In the genomic region with DNA sequence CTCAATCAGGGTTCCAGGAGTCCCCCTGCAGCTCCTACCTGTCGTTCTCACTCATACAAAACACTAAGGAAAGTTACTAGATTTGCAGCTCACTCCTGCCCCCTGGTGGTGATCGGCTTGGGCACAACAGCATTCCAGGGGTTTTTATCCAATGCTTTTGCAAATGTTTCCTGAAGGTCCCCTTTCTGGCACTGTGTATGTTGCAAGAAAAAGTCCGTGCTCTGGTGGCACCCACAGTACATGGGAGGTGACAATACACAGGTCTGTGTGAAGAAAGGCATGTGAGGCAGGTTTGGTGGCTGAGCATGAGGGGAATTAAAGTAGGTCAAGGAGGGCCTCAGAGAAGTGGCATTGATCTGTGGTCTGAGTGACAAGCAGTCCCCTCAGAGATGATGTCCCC, we compare ENCODE assay signal across 8 cellular contexts. TPM values are rescaled to one million over a fixed set of nuclear protein-coding genes. Genes with fewer than 3 reads are reported as not detected.
A peak's percentile ranks its signal among the peaks of the same experiment; 100 is the strongest.
DNase-seq lines count a peak whose midpoint lies in the region; ATAC-seq and TF ChIP-seq lines count a peak whose summit lies in the region.

No MANE protein-coding gene starts in this region.

- H3K79me1 ChIP-seq in H9 (ENCODE audit: insufficient read depth, low read depth, low read length, poor library complexity, severe bottlenecking), result no peaks in the 10 kb centered on the region

- peak; percentile 47 for DNase-seq in AG09319 (ENCODE audit: extremely low read depth, low read depth)
- peak; percentile 87 for DNase-seq in H9
- peak; percentile 48 for DNase-seq in NCI-H524 treated with DMSO at 0.1 percent for 48 hours (lab: John Stamatoyannopoulos, UW)
- peak; percentile 87 for DNase-seq in activated CD4-positive, alpha-beta T cell treated with anti-CD3 and anti-CD28 coated beads for 48 hours
- no peak for DNase-seq in coronary artery (ENCODE audit: low spot score)
- DNase-seq in right lobe of liver, result peak; percentile 81 to 89 (median 82)
- DNase-seq in stimulated activated CD8-positive, alpha-beta memory T cell treated with anti-CD3 and anti-CD28 coated beads, Interleukin-12 subunit alpha, Interleukin-12 subunit beta, amount 100 ng/mL, for 1 hour (ENCODE audit: low read depth), result peak; percentile 83

- H3K4me1 Mint-ChIP-seq in H9, result peaks cover 9 to 11% of the 10 kb centered on the region in 2 experiments; a peak in 3 of 4 replicates

- H2BK20ac ChIP-seq in H9 (ENCODE audit: low read depth, low read length, poor library complexity, severe bottlenecking), result no peak overlapping the region

- no peak overlapping the region for H3K18ac ChIP-seq in H9 (ENCODE audit: insufficient read length, low read depth, low read length)

- H3K4ac ChIP-seq in H9 (ENCODE audit: low read depth, low read length), result no peak overlapping the region

- no peaks in the 10 kb centered on the region for H4K20me1 ChIP-seq in H9 (ENCODE audit: control insufficient read depth, insufficient read depth, insufficient read length)

- H3K79me2 ChIP-seq in H9 (ENCODE audit: insufficient read depth, low read length), result no peaks in the 10 kb centered on the region

- no peak overlapping the region for H2BK5ac ChIP-seq in H9 (ENCODE audit: insufficient read length, low read length)

- no peak overlapping the region for H2BK120ac ChIP-seq in H9 (ENCODE audit: low read depth, low read length, poor library complexity, severe bottlenecking)

- peaks cover 12 to 31% (median 21%) of the 10 kb centered on the region in 3 experiments; a peak in 6 of 7 replicates for H3K36me3 Mint-ChIP-seq in H9 (ENCODE audit: insufficient read depth in 1 of 3, low read depth in 3 of 3)

- no peaks in the 10 kb centered on the region for H3K9me3 Mint-ChIP-seq in H9

- H3K36me3 ChIP-seq in right lobe of liver, result peaks cover 0 to 24% (median 6%) of the 10 kb centered on the region in 4 donors

- H3T11ph ChIP-seq in H9 (ENCODE audit: low read length), result no peak overlapping the region

- no peak overlapping the region for H4K91ac ChIP-seq in H9 (ENCODE audit: insufficient read length, low read depth, low read length)

- no peak overlapping the region for H3K14ac ChIP-seq in H9 (ENCODE audit: insufficient read depth, low read length)

- no CpG with 5 or more reads among the region's 3 CpGs for WGBS in H9 (ENCODE audit: extremely low coverage, insufficient read length, low lambda C conversion rate)
- WGBS in right lobe of liver (ENCODE audit: insufficient coverage, low coverage, low lambda C conversion rate, missing lambda C conversion rate), result 0% methylated on average over 2 of the region's 3 CpGs

- TF ChIP-seq POLR2A in right lobe of liver (IDR thresholded peaks at IDR 0.05), result no peak

- intact Hi-C loops in right lobe of liver (cut with DNase I), result loop anchor here in 1 of 2 donors (10.0 kb wide), 1 partner anchor 54 kb away; a partner anchor contains a TSS

- H3K27me3 ChIP-seq in H9 (ENCODE audit: insufficient read depth, low read length), result no peaks in the 10 kb centered on the region
- H3K27me3 ChIP-seq in right lobe of liver, result no peaks in the 10 kb centered on the region

- H3K9me3 ChIP-seq in H9 (ENCODE audit: control insufficient read depth, low read depth, low read length) (no peaks in the 10 kb centered on the region), right lobe of liver (no peaks in the 10 kb centered on the region)

- no peak overlapping the region for H3K4me2 ChIP-seq in H9 (ENCODE audit: insufficient read depth, insufficient read length, low read length)

- H2BK15ac ChIP-seq in H9 (ENCODE audit: low read depth, low read length), result no peak overlapping the region

- H3K27ac ChIP-seq in H9 (ENCODE audit: insufficient read length, low read depth, low read length), result no peak overlapping the region
- no peak overlapping the region for H3K27ac ChIP-seq in coronary artery
- no peak overlapping the region for H3K27ac ChIP-seq in right lobe of liver

- H4K8ac ChIP-seq in H9 (replicated peaks; ENCODE audit: insufficient read length, low read depth, low read length), result no peak overlapping the region

- H3K4me3 ChIP-seq in coronary artery (no peak overlapping the region), right lobe of liver (no peak overlapping the region)

- no peak overlapping the region for H2AK5ac ChIP-seq in H9 (ENCODE audit: insufficient read length, low read length)

- no peak overlapping the region for H3K23ac ChIP-seq in H9 (ENCODE audit: insufficient read length, low read depth, low read length)

- H2BK12ac ChIP-seq in H9 (ENCODE audit: insufficient read length, low read depth, low read length), result no peak overlapping the region

- no peak overlapping the region for H3K4me3 Mint-ChIP-seq in H9

- H3K27ac Mint-ChIP-seq in H9, result peak overlapping the region in 1 of 3 experiments; percentile 49; a peak in 2 of 7 replicates

- peak; percentile 79 to 91 (median 82) for ATAC-seq in right lobe of liver
- ATAC-seq in GM21381 (IDR thresholded peaks at IDR 0.05; ENCODE audit: unreplicated experiment), result no peak

- no peak overlapping the region for H2AFZ ChIP-seq in H9 (ENCODE audit: low read length)

- H3K27me3 Mint-ChIP-seq in H9 (ENCODE audit: low read depth), result peaks cover 2% of the 10 kb centered on the region; the same call in 1 of the 2 replicates

- H4K5ac ChIP-seq in H9 (ENCODE audit: insufficient read length, low read depth, low read length), result no peak overlapping the region

- peaks cover 3% of the 10 kb centered on the region for H3K23me2 ChIP-seq in H9 (ENCODE audit: insufficient read length, low read depth, low read length, poor library complexity, severe bottlenecking)

- no peak overlapping the region for H3K9ac ChIP-seq in H9 (ENCODE audit: extremely low read depth, insufficient read length, low read length)

- TF ChIP-seq CTCF in AG09319 (IDR thresholded peaks at IDR 0.05; ENCODE audit: low read depth, low read length) (peak; percentile 94), H9 (conservative IDR thresholded peaks at IDR 0.05) (peak; percentile 95), coronary artery (IDR thresholded peaks at IDR 0.05) (peak; percentile 70), right lobe of liver (IDR thresholded peaks at IDR 0.05) (peak; percentile 90 to 98 (median 92))

- H3K56ac ChIP-seq in H9 (ENCODE audit: insufficient read length, low read depth, low read length), result no peak overlapping the region

- no peaks in the 10 kb centered on the region for H3K4me1 ChIP-seq in H9 (ENCODE audit: insufficient read depth, low read length)
- no peaks in the 10 kb centered on the region for H3K4me1 ChIP-seq in right lobe of liver

RNA-seq across cellular contexts. Expression of a gene that starts 8.6 kb away (rescaled TPM):
- 50.1 and 61.4 TPM in 2 replicates for total RNA-seq in H9 (2021)
- total RNA-seq in right lobe of liver, result 100 to 1,000 TPM in 1 of 6 experiments, 10 to 100 TPM in 5; 63.9 to 106 (median 72.9) TPM

RNA-seq across cellular contexts. Expression of a gene that starts 14.4 kb away (rescaled TPM):
- total RNA-seq in H9 (2021) (155 and 164 TPM in 2 replicates), right lobe of liver (10 to 100 TPM; 39.6 to 74.9 (median 50.1) TPM)

RNA-seq across cellular contexts. Expression of a gene that starts 31.4 kb away (rescaled TPM):
- total RNA-seq in H9 (2021), result 8.5 and 8.9 TPM in 2 replicates
- 1 to 10 TPM; 1.2 to 5.8 (median 2.7) TPM for total RNA-seq in right lobe of liver

RNA-seq across cellular contexts. Expression of a gene that starts 49.5 kb away (rescaled TPM):
- total RNA-seq in H9 (2021), result 28.3 and 29.6 TPM in 2 replicates
- total RNA-seq in right lobe of liver, result 10 to 100 TPM; 11.4 to 35.5 (median 22.4) TPM

RNA-seq across cellular contexts. Expression of a gene that starts 55.6 kb away (rescaled TPM):
- 74.7 and 75.2 TPM in 2 replicates for total RNA-seq in H9 (2021)
- total RNA-seq in right lobe of liver, result 1 to 10 TPM; 5.2 to 9.5 (median 7.1) TPM
